9 cellular contexts compared by ENCODE assay signal in the genomic region with DNA sequence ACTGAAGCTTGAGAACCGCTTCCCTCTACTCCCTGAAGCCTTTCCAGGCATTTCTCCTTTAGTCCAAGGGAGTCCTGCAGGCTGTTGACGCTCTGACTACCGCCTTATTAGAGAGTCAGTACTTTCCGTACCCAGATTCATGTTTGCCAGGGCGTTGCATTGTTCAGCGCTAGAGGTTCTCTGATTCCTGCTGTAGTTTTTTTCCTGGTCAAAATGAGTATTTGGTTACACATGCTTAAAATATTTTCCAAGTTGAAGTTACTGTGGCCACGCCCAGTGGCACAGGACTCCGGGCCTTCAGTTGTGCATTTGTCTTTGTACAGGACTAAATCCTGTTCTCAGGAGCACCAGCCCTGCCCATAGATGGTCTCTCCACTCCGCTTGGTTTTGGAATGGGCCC. TPM values are rescaled to one million over a fixed set of nuclear protein-coding genes. Genes with fewer than 3 reads are reported as not detected.
DNase-seq lines count a peak whose midpoint lies in the region; ATAC-seq, FAIRE-seq and TF ChIP-seq lines count a peak whose summit lies in the region.
"Had no signal": no experiment of that assay in that cellular context is flagged by ENCODE, and none has a peak within 500 bp of the region (broad histone marks: within the 10 kb centered on the region; RNA-seq: fewer than 3 reads in every experiment).

No MANE protein-coding gene starts in this region.

- H3K27ac ChIP-seq in KOPT-K1 (ENCODE audit: low read depth, low read length, poor library complexity, severe bottlenecking), result peak overlapping the region; percentile 54
- H3K27ac ChIP-seq in mucosa of rectum (ENCODE audit: low read depth in 2 of 2, low read length in 2 of 2), result peak overlapping the region; percentile 28 to 42

- peak overlapping the region; percentile 7 to 10 for H3K4me3 ChIP-seq in mucosa of rectum (ENCODE audit: low read length in 2 of 2)

- no peak overlapping the region for H3K9ac ChIP-seq in mucosa of rectum (ENCODE audit: low read depth in 1 of 2, low read length in 2 of 2)

- no peaks in the 10 kb centered on the region for H3K27me3 ChIP-seq in mucosa of rectum (ENCODE audit: control insufficient read depth in 2 of 2, insufficient read depth in 2 of 2, low read length in 2 of 2)

- no peaks in the 10 kb centered on the region for H3K27me3 Mint-ChIP-seq in activated CD4-positive, alpha-beta T cell treated with anti-CD3 and anti-CD28 coated beads, Interleukin-2, amount 10 ng/mL, durations not matched to agents 7 days and 5 days

- TF ChIP-seq CTCF in AG09319 (IDR thresholded peaks at IDR 0.05; ENCODE audit: low read depth, low read length), result no peak

- no peak overlapping the region for H3K4me3 Mint-ChIP-seq in stimulated activated effector memory CD8-positive, alpha-beta T cell treated with anti-CD3 and anti-CD28 coated beads, Interleukin-12 subunit alpha, Interleukin-12 subunit beta, amount 100 ng/mL, for 72 hours
- H3K4me3 Mint-ChIP-seq in activated CD4-positive, alpha-beta T cell treated with anti-CD3 and anti-CD28 coated beads, Interleukin-2, amount 10 ng/mL, durations not matched to agents 7 days and 5 days, result no peak overlapping the region

- no peaks in the 10 kb centered on the region for H3K9me3 Mint-ChIP-seq in stimulated activated effector memory CD8-positive, alpha-beta T cell treated with anti-CD3 and anti-CD28 coated beads, Interleukin-12 subunit alpha, Interleukin-12 subunit beta, amount 100 ng/mL, for 72 hours
- H3K9me3 Mint-ChIP-seq in activated CD4-positive, alpha-beta T cell treated with anti-CD3 and anti-CD28 coated beads, Interleukin-2, amount 10 ng/mL, durations not matched to agents 7 days and 5 days, result no peaks in the 10 kb centered on the region

- no peak for ATAC-seq in stimulated activated effector memory CD8-positive, alpha-beta T cell treated with anti-CD3 and anti-CD28 coated beads, Interleukin-12 subunit alpha, Interleukin-12 subunit beta, amount 100 ng/mL, for 72 hours
- no peak for ATAC-seq in HG03108 (IDR thresholded peaks at IDR 0.05; ENCODE audit: unreplicated experiment)

- H3K4me1 Mint-ChIP-seq in stimulated activated effector memory CD8-positive, alpha-beta T cell treated with anti-CD3 and anti-CD28 coated beads, Interleukin-12 subunit alpha, Interleukin-12 subunit beta, amount 100 ng/mL, for 72 hours, result peaks cover 10% of the 10 kb centered on the region
- peaks cover 4% of the 10 kb centered on the region for H3K4me1 Mint-ChIP-seq in activated CD4-positive, alpha-beta T cell treated with anti-CD3 and anti-CD28 coated beads, Interleukin-2, amount 10 ng/mL, durations not matched to agents 7 days and 5 days

- DNase-seq in AG09319 (ENCODE audit: extremely low read depth, low read depth) (peak; percentile 22), dermis blood vessel endothelial cell (peak; percentile 72), RCC 7860 (ENCODE audit: low spot score) (no peak)
- DNase-seq in stimulated activated effector memory CD8-positive, alpha-beta T cell treated with anti-CD3 and anti-CD28 coated beads, Interleukin-12 subunit alpha, Interleukin-12 subunit beta, amount 100 ng/mL, for 72 hours (ENCODE audit: low spot score in 2 of 2), result no peak
- no peak for DNase-seq in activated CD4-positive, alpha-beta T cell treated with anti-CD3 and anti-CD28 coated beads, Interleukin-2, amount 10 ng/mL, durations not matched to agents 7 days and 5 days
- DNase-seq: SHP77 had no signal

- peaks cover 20 to 23% of the 10 kb centered on the region in 2 donors for H3K4me1 ChIP-seq in mucosa of rectum (ENCODE audit: control insufficient read depth in 2 of 2, insufficient read depth in 2 of 2, low read length in 2 of 2)

- no peaks in the 10 kb centered on the region for H3K9me3 ChIP-seq in KOPT-K1 (ENCODE audit: insufficient read depth, low read length, poor library complexity, severe bottlenecking)
- H3K9me3 ChIP-seq in mucosa of rectum (ENCODE audit: control insufficient read depth in 2 of 2, low read length in 2 of 2), result no peaks in the 10 kb centered on the region

- H3K36me3 Mint-ChIP-seq in stimulated activated effector memory CD8-positive, alpha-beta T cell treated with anti-CD3 and anti-CD28 coated beads, Interleukin-12 subunit alpha, Interleukin-12 subunit beta, amount 100 ng/mL, for 72 hours, result no peaks in the 10 kb centered on the region
- no peaks in the 10 kb centered on the region for H3K36me3 Mint-ChIP-seq in activated CD4-positive, alpha-beta T cell treated with anti-CD3 and anti-CD28 coated beads, Interleukin-2, amount 10 ng/mL, durations not matched to agents 7 days and 5 days (ENCODE audit: low read depth)

- POLR2A ChIA-PET in activated CD4-positive, alpha-beta T cell treated with anti-CD3 and anti-CD28 coated beads, Interleukin-2, amount 10 ng/mL, durations not matched to agents 7 days and 5 days (lab: Charles Lee), result no interaction called here

- FAIRE-seq in RCC 7860 (lab: Jason Lieb, UNC), result no peak

- H3K36me3 ChIP-seq in KOPT-K1 (ENCODE audit: insufficient read depth, low read length) (no peaks in the 10 kb centered on the region), mucosa of rectum (ENCODE audit: control insufficient read depth in 2 of 2, insufficient read depth in 2 of 2, low read length in 2 of 2) (no peaks in the 10 kb centered on the region)

- H3K27ac Mint-ChIP-seq in stimulated activated effector memory CD8-positive, alpha-beta T cell treated with anti-CD3 and anti-CD28 coated beads, Interleukin-12 subunit alpha, Interleukin-12 subunit beta, amount 100 ng/mL, for 72 hours, result no peak overlapping the region
- no peak overlapping the region for H3K27ac Mint-ChIP-seq in activated CD4-positive, alpha-beta T cell treated with anti-CD3 and anti-CD28 coated beads, Interleukin-2, amount 10 ng/mL, durations not matched to agents 7 days and 5 days

- CTCF ChIA-PET in activated CD4-positive, alpha-beta T cell treated with anti-CD3 and anti-CD28 coated beads, Interleukin-2, amount 10 ng/mL, durations not matched to agents 7 days and 5 days (lab: Charles Lee), result interaction anchor here (0.6 to 1.2 kb wide), 2 partner anchors 41 to 102 kb away, joined by 3 read pairs; no protein-coding TSS in a partner anchor

RNA-seq across cellular contexts. Expression of a gene that starts 7.9 kb away (rescaled TPM):
- 11.4 and 13.9 TPM in 2 replicates for total RNA-seq in dermis blood vessel endothelial cell
- 1 to 10 TPM; 3.7 to 4.1 TPM for total RNA-seq in activated CD4-positive, alpha-beta T cell treated with anti-CD3 and anti-CD28 coated beads, Interleukin-2, amount 10 ng/mL, durations not matched to agents 7 days and 5 days

Comparison
In these comparisons a context has a peak if more than half of its experiments do, and no peak if none do; other contexts are left out.
1. DNase-seq: peak in AG09319 (single experiment) and dermis blood vessel endothelial cell (single experiment); none in stimulated activated effector memory CD8-positive, alpha-beta T cell treated with anti-CD3 and anti-CD28 coated beads, Interleukin-12 subunit alpha, Interleukin-12 subunit beta, amount 100 ng/mL, for 72 hours (0 of 2), activated CD4-positive, alpha-beta T cell treated with anti-CD3 and anti-CD28 coated beads, Interleukin-2, amount 10 ng/mL, durations not matched to agents 7 days and 5 days (single experiment) and RCC 7860 (single experiment).